8 cellular contexts compared by ENCODE assay signal in genomic region chr13:52127783-52128702, GRCh38. TPM values are rescaled to one million over a fixed set of nuclear protein-coding genes. Genes with fewer than 3 reads are reported as not detected.
DNase-seq lines count a peak whose midpoint lies in the region; FAIRE-seq and TF ChIP-seq lines count a peak whose summit lies in the region.

No MANE protein-coding gene starts in this region.

- peak overlapping the region; percentile 88 to 92 (median 91) for H3K4me3 Mint-ChIP-seq in brain

- DNase-seq in HEK293T (ENCODE audit: extremely low spot score) (peak; percentile 70), NCI-H1694 (lab: John Stamatoyannopoulos, UW) (peak; percentile 45), T-helper 22 cell (ENCODE audit: low read depth) (peak; percentile 12), skeletal muscle cell (ENCODE audit: low read depth) (no peak), GOT3 (lab: John Stamatoyannopoulos, UW) (no peak)

- H3K9me3 Mint-ChIP-seq in brain, result peaks cover 0 to 8% (median 0%) of the 10 kb centered on the region in 5 experiments

- peak; percentile 93 for FAIRE-seq in G401.6 (lab: Jason Lieb, UNC)

- no peaks in the 10 kb centered on the region for H3K36me3 ChIP-seq in iPS-15b (ENCODE audit: control insufficient read depth, insufficient read depth, low read length)

- H3K4me1 ChIP-seq in iPS-15b (ENCODE audit: control insufficient read depth, insufficient read depth, low read length), result peaks cover 3% of the 10 kb centered on the region

- peaks cover 10% of the 10 kb centered on the region for H3K27me3 ChIP-seq in iPS-15b (ENCODE audit: control insufficient read depth, insufficient read depth, low read length)

- H3K9me3 ChIP-seq in iPS-15b (ENCODE audit: control insufficient read depth, insufficient read depth, low read length), result no peaks in the 10 kb centered on the region

- peak overlapping the region in 4 of 5 experiments; percentile 9 to 85 (median 41) for H3K27ac Mint-ChIP-seq in brain

- peaks cover 12% of the 10 kb centered on the region for H3K27me3 Mint-ChIP-seq in brain

- peak; percentile 87 to 95 for TF ChIP-seq CTCF in brain (conservative IDR thresholded peaks at IDR 0.05)

- CTCF ChIA-PET in HEK293T (lab: Yijun Ruan, JAX), result interaction anchor here (0.5 to 1.7 kb wide), 11 partner anchors 11 to 796 kb away, joined by 3 to 10 read pairs (median 3); partner anchors contain the start of gene VPS36

- H3K4me3 ChIP-seq in iPS-15b (ENCODE audit: low read depth, low read length) (peak overlapping the region; percentile 62), skeletal muscle cell (ENCODE audit: low read depth, low read length) (peak overlapping the region; percentile 71)

- POLR2A ChIA-PET in HEK293T (lab: Yijun Ruan, JAX), result interaction anchor here (0.9 to 1.3 kb wide), 2 partner anchors 66 to 295 kb away, joined by 3 read pairs; no protein-coding TSS in a partner anchor

- H3K9ac ChIP-seq in iPS-15b (ENCODE audit: low read depth, low read length), result no peak overlapping the region

- H3K36me3 Mint-ChIP-seq in brain, result peaks cover 28% of the 10 kb centered on the region

- peaks cover 8% of the 10 kb centered on the region for H3K4me1 Mint-ChIP-seq in brain

TF ChIP-seq in HEK293T, 16 proteins besides CTCF, POLR2A, EP300 and RAD21:
- no peak for TF ChIP-seq LEF1 (IDR thresholded peaks at IDR 0.05; ENCODE audit: borderline replicate concordance)
- TF ChIP-seq L3MBTL2 (conservative IDR thresholded peaks at IDR 0.05), result peak; percentile 59

RNA-seq across cellular contexts. Expression of gene NEK5, which starts 0.8 kb away (rescaled TPM):
- polyA plus RNA-seq in brain (ENCODE audit: insufficient read depth, low read depth, low replicate concordance), result 0.20 TPM

RNA-seq across cellular contexts. Expression of gene NEK3, which starts 31.4 kb away (rescaled TPM):
- 5.0 TPM for polyA plus RNA-seq in brain (ENCODE audit: insufficient read depth, low read depth, low replicate concordance)

Comparison
In these comparisons a context has a peak if more than half of its experiments do, and no peak if none do; other contexts are left out.
1. DNase-seq: peak in HEK293T (single experiment), NCI-H1694 (single experiment) and T-helper 22 cell (single experiment); none in skeletal muscle cell (single experiment) and GOT3 (single experiment).